1 cellular context compared by ENCODE assay signal in the genomic region with DNA sequence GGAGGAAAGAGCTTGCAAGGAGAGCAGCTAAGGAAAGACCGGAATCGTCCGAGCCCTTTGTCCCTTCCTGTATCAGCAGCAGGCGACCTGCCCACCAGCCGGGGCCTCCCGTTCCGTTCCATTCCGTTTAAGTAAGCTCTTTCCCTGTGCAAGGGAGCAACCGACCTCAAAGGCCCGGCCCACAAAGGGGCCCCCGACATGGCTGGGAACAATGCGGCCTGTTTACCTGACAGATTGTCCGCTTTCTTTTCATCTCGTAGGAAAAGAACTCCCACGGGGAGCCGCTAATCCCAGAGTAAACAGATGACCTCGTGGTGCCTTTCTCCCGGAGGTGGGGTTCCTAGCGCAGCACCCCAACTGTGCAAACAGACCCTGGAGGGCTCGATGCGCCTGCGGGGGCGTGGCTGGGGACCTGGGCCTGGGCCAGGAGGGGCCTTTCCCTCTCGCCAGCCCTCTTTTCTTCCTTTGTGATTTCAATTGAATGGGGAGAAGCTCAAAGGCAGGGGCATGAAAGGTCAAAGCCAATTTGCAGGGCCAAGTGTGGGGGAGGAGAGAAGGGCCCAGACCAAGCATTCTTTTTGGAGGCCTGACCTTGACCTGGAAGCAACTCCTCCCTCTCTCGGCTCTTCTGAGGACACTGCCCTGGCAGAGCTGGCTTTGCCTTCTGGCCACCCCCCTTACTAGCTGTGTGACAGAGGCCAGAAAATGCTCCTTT.
TF ChIP-seq lines count a peak whose summit lies in the region.

No MANE protein-coding gene starts in this region.

TF ChIP-seq in HepG2, 621 proteins besides CTCF, POLR2A, EP300 and RAD21 (continued from another document and continues in another):
- TF ChIP-seq, protein P1, sequence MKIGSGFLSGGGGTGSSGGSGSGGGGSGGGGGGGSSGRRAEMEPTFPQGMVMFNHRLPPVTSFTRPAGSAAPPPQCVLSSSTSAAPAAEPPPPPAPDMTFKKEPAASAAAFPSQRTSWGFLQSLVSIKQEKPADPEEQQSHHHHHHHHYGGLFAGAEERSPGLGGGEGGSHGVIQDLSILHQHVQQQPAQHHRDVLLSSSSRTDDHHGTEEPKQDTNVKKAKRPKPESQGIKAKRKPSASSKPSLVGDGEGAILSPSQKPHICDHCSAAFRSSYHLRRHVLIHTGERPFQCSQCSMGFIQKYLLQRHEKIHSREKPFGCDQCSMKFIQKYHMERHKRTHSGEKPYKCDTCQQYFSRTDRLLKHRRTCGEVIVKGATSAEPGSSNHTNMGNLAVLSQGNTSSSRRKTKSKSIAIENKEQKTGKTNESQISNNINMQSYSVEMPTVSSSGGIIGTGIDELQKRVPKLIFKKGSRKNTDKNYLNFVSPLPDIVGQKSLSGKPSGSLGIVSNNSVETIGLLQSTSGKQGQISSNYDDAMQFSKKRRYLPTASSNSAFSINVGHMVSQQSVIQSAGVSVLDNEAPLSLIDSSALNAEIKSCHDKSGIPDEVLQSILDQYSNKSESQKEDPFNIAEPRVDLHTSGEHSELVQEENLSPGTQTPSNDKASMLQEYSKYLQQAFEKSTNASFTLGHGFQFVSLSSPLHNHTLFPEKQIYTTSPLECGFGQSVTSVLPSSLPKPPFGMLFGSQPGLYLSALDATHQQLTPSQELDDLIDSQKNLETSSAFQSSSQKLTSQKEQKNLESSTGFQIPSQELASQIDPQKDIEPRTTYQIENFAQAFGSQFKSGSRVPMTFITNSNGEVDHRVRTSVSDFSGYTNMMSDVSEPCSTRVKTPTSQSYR (CRISPR knock-in tag; IDR thresholded peaks at IDR 0.05; ENCODE audit: borderline replicate concordance), result peak; percentile 100
- TF ChIP-seq HHEX (CRISPR knock-in tag; IDR thresholded peaks at IDR 0.05) (peak; percentile 94), MAFF (IDR thresholded peaks at IDR 0.05; ENCODE audit: low read depth, low read length) (0 out of 2 replicates have a peak, but pooled peaks have one; percentile 22), NFYB (CRISPR knock-in tag; IDR thresholded peaks at IDR 0.05) (no peak), SRY (CRISPR knock-in tag; IDR thresholded peaks at IDR 0.05) (peak; percentile 63; the same call in 1 of the 2 replicates), RBM22 (optimal IDR thresholded peaks at IDR 0.05; ENCODE audit: low read length) (no peak), ZKSCAN1 (IDR thresholded peaks at IDR 0.05; ENCODE audit: low read length) (0 out of 2 replicates have a peak, but pooled peaks have one; percentile 10), ZNF766 (CRISPR knock-in tag; IDR thresholded peaks at IDR 0.05; ENCODE audit: borderline replicate concordance) (peak; percentile 98; the same call in 1 of the 2 replicates), TBX2 (CRISPR knock-in tag; IDR thresholded peaks at IDR 0.05; ENCODE audit: borderline replicate concordance) (peak; percentile 100), MIER3 (CRISPR knock-in tag; IDR thresholded peaks at IDR 0.05; ENCODE audit: borderline replicate concordance) (peak; percentile 98), POLR2G (IDR thresholded peaks at IDR 0.05; ENCODE audit: low read depth, low read length) (no peak; the same call in 1 of the 2 replicates), KMT2A (CRISPR knock-in tag; IDR thresholded peaks at IDR 0.05) (peak; percentile 75; the same call in 1 of the 2 replicates), SP140L (CRISPR knock-in tag; IDR thresholded peaks at IDR 0.05; ENCODE audit: borderline replicate concordance) (no peak; the same call in 1 of the 2 replicates), JUND (CRISPR knock-in tag; IDR thresholded peaks at IDR 0.05) (peak; percentile 87), JUNB (CRISPR knock-in tag; IDR thresholded peaks at IDR 0.05; ENCODE audit: borderline replicate concordance) (peak; percentile 89; the same call in 1 of the 2 replicates), ZNF451 (CRISPR knock-in tag; IDR thresholded peaks at IDR 0.05) (peak; percentile 88), ZNF530 (CRISPR knock-in tag; IDR thresholded peaks at IDR 0.05; ENCODE audit: low read depth) (no peak), FOXK1 (CRISPR knock-in tag; IDR thresholded peaks at IDR 0.05; ENCODE audit: borderline replicate concordance, low read depth) (peak; percentile 100), ZNF282 (IDR thresholded peaks at IDR 0.05; ENCODE audit: partially characterized antibody) (no peak), NCOA2 (CRISPR knock-in tag; IDR thresholded peaks at IDR 0.05) (peak; percentile 99), SNRNP70 (IDR thresholded peaks at IDR 0.05; ENCODE audit: low read depth, low read length) (no peak), ARNT2 (CRISPR knock-in tag; IDR thresholded peaks at IDR 0.05; ENCODE audit: low read depth) (peak; percentile 43; the same call in 1 of the 2 replicates), ZNF292 (CRISPR knock-in tag; IDR thresholded peaks at IDR 0.05; ENCODE audit: borderline replicate concordance, low read depth) (peak; percentile 96), GPN1 (CRISPR knock-in tag; IDR thresholded peaks at IDR 0.05; ENCODE audit: borderline replicate concordance) (no peak), ZSCAN29 (CRISPR knock-in tag; conservative IDR thresholded peaks at IDR 0.05) (peak; percentile 95; the same call in 1 of the 2 replicates), ZNF367 (CRISPR knock-in tag; IDR thresholded peaks at IDR 0.05; ENCODE audit: borderline replicate concordance) (peak; percentile 91; the same call in 1 of the 2 replicates)
- TF ChIP-seq, protein P2, sequence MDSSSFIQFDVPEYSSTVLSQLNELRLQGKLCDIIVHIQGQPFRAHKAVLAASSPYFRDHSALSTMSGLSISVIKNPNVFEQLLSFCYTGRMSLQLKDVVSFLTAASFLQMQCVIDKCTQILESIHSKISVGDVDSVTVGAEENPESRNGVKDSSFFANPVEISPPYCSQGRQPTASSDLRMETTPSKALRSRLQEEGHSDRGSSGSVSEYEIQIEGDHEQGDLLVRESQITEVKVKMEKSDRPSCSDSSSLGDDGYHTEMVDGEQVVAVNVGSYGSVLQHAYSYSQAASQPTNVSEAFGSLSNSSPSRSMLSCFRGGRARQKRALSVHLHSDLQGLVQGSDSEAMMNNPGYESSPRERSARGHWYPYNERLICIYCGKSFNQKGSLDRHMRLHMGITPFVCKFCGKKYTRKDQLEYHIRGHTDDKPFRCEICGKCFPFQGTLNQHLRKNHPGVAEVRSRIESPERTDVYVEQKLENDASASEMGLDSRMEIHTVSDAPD (CRISPR knock-in tag; IDR thresholded peaks at IDR 0.05), result peak; percentile 97
- TF ChIP-seq, protein P3, sequence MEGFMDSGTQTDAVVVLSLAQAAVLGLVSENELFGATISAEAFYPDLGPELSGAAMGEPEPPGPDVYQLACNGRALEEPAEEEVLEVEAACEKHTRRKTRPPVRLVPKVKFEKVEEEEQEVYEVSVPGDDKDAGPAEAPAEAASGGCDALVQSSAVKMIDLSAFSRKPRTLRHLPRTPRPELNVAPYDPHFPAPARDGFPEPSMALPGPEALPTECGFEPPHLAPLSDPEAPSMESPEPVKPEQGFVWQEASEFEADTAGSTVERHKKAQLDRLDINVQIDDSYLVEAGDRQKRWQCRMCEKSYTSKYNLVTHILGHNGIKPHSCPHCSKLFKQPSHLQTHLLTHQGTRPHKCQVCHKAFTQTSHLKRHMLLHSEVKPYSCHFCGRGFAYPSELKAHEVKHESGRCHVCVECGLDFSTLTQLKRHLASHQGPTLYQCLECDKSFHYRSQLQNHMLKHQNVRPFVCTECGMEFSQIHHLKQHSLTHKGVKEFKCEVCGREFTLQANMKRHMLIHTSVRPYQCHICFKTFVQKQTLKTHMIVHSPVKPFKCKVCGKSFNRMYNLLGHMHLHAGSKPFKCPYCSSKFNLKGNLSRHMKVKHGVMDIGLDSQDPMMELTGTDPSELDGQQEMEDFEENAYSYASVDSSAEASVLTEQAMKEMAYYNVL (CRISPR knock-in tag; IDR thresholded peaks at IDR 0.05; ENCODE audit: borderline replicate concordance), result peak; percentile 98
- TF ChIP-seq, protein P4, sequence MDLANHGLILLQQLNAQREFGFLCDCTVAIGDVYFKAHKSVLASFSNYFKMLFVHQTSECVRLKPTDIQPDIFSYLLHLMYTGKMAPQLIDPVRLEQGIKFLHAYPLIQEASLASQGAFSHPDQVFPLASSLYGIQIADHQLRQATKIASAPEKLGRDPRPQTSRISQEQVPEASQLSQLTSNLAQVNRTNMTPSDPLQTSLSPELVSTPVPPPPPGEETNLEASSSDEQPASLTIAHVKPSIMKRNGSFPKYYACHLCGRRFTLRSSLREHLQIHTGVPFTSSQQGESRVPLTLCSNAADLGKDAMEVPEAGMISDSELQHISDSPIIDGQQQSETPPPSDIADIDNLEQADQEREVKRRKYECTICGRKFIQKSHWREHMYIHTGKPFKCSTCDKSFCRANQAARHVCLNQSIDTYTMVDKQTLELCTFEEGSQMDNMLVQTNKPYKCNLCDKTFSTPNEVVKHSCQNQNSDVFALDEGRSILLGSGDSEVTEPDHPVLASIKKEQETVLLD (CRISPR knock-in tag; IDR thresholded peaks at IDR 0.05; ENCODE audit: low read depth), result peak; percentile 74; the same call in 1 of the 2 replicates
- TF ChIP-seq, protein P5, sequence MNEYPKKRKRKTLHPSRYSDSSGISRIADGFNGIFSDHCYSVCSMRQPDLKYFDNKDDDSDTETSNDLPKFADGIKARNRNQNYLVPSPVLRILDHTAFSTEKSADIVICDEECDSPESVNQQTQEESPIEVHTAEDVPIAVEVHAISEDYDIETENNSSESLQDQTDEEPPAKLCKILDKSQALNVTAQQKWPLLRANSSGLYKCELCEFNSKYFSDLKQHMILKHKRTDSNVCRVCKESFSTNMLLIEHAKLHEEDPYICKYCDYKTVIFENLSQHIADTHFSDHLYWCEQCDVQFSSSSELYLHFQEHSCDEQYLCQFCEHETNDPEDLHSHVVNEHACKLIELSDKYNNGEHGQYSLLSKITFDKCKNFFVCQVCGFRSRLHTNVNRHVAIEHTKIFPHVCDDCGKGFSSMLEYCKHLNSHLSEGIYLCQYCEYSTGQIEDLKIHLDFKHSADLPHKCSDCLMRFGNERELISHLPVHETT (CRISPR knock-in tag; conservative IDR thresholded peaks at IDR 0.05), result peak; percentile 93; the same call in 1 of the 2 replicates
- TF ChIP-seq, protein P6, sequence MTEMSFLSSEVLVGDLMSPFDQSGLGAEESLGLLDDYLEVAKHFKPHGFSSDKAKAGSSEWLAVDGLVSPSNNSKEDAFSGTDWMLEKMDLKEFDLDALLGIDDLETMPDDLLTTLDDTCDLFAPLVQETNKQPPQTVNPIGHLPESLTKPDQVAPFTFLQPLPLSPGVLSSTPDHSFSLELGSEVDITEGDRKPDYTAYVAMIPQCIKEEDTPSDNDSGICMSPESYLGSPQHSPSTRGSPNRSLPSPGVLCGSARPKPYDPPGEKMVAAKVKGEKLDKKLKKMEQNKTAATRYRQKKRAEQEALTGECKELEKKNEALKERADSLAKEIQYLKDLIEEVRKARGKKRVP (CRISPR knock-in tag; IDR thresholded peaks at IDR 0.05), result peak in 1 of 2 experiments; percentile 91; a peak in 2 of 4 replicates
- TF ChIP-seq, protein P7, sequence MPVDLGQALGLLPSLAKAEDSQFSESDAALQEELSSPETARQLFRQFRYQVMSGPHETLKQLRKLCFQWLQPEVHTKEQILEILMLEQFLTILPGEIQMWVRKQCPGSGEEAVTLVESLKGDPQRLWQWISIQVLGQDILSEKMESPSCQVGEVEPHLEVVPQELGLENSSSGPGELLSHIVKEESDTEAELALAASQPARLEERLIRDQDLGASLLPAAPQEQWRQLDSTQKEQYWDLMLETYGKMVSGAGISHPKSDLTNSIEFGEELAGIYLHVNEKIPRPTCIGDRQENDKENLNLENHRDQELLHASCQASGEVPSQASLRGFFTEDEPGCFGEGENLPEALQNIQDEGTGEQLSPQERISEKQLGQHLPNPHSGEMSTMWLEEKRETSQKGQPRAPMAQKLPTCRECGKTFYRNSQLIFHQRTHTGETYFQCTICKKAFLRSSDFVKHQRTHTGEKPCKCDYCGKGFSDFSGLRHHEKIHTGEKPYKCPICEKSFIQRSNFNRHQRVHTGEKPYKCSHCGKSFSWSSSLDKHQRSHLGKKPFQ (CRISPR knock-in tag; IDR thresholded peaks at IDR 0.05; ENCODE audit: insufficient replicate concordance), result peak; percentile 92
- TF ChIP-seq, protein P8, sequence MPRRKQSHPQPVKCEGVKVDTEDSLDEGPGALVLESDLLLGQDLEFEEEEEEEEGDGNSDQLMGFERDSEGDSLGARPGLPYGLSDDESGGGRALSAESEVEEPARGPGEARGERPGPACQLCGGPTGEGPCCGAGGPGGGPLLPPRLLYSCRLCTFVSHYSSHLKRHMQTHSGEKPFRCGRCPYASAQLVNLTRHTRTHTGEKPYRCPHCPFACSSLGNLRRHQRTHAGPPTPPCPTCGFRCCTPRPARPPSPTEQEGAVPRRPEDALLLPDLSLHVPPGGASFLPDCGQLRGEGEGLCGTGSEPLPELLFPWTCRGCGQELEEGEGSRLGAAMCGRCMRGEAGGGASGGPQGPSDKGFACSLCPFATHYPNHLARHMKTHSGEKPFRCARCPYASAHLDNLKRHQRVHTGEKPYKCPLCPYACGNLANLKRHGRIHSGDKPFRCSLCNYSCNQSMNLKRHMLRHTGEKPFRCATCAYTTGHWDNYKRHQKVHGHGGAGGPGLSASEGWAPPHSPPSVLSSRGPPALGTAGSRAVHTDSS (CRISPR knock-in tag; conservative IDR thresholded peaks at IDR 0.05), result peak; percentile 64
- TF ChIP-seq, protein P9, sequence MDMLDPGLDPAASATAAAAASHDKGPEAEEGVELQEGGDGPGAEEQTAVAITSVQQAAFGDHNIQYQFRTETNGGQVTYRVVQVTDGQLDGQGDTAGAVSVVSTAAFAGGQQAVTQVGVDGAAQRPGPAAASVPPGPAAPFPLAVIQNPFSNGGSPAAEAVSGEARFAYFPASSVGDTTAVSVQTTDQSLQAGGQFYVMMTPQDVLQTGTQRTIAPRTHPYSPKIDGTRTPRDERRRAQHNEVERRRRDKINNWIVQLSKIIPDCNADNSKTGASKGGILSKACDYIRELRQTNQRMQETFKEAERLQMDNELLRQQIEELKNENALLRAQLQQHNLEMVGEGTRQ (IDR thresholded peaks at IDR 0.05; ENCODE audit: low read depth, low read length), result peak; percentile 49; the same call in 1 of the 2 replicates
- TF ChIP-seq, protein P9 (CRISPR knock-in tag; IDR thresholded peaks at IDR 0.05; ENCODE audit: borderline replicate concordance), result peak; percentile 72; the same call in 1 of the 2 replicates
- TF ChIP-seq, protein P10, sequence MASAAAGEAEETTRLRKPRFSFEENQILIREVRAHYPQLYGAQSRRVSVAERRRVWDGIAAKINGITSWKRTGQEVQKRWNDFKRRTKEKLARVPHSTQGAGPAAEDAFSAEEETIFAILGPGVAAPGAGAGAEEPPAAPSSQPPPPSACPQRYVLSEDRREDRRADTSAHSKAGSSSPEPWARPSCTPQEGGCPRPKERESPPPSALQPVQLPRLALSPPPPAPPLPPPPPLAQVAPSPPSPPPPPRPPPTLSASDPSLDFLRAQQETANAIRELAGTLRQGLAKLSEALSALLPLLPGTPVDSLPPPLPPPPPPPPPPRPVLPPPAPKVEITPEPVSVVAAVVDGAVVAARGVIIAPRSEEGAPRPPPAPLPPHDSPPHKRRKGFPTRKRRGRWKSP (CRISPR knock-in tag; IDR thresholded peaks at IDR 0.05), result peak; percentile 93
